1 cellular context compared by ENCODE assay signal in the genomic region with DNA sequence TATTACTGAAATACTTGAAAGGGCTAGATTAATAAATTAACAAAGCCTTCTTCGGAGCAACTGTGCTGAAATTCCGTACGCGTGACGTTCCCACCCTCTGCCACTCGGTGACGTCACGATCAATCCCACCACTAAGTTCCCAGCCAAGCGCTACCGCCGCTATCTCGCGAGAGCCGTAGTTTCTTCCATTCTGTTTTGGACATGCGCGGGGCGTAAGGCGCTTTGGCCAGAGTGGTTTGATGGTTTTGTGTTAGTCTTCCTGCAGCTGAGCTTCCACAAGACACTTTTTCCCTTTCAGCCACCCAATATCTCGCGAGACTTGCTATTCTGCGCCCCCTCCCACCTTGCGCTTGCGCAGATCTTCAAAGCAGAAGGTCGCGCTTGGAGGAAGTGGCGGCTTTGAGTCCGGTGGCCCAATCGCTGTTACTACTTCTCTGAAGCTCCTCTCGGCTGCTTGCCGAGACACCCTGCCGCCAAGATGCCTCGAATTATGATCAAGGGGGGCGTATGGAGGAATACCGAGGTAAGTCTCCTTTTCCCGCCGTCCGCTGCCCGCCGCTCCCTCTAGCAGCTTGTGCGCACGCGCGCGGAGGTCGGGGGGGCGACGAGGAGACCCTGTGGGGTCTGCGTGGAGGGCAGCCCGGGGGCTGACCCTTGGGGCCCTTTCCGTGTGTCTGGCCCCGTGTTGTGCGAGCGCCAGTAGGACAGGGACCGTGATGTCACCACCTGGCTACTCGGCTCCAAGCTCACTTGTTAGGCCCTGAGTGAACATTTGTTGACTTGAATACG.
TF ChIP-seq lines count a peak whose summit lies in the region.

Gene CDC5L, plus strand, starts transcription at position 361 of the 789 bp plus-strand sequence. Its CDS starts 118 bp downstream, at position 479.

TF ChIP-seq in WTC11, 78 proteins besides CTCF, POLR2A, EP300 and RAD21 (continued from another document and continues in another):
- no peak for TF ChIP-seq TCF7 (CRISPR knock-in tag; IDR thresholded peaks at IDR 0.05; ENCODE audit: low read depth)
- TF ChIP-seq, protein P1, sequence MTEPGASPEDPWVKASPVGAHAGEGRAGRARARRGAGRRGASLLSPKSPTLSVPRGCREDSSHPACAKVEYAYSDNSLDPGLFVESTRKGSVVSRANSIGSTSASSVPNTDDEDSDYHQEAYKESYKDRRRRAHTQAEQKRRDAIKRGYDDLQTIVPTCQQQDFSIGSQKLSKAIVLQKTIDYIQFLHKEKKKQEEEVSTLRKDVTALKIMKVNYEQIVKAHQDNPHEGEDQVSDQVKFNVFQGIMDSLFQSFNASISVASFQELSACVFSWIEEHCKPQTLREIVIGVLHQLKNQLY (CRISPR knock-in tag; IDR thresholded peaks at IDR 0.05) = no peak
- TF ChIP-seq ZNF121 (CRISPR knock-in tag; IDR thresholded peaks at IDR 0.05) = no peak
- TF ChIP-seq, protein P2, sequence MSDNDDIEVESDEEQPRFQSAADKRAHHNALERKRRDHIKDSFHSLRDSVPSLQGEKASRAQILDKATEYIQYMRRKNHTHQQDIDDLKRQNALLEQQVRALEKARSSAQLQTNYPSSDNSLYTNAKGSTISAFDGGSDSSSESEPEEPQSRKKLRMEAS (CRISPR knock-in tag; IDR thresholded peaks at IDR 0.05) = peak; percentile 79
- TF ChIP-seq ETV6 (CRISPR knock-in tag; IDR thresholded peaks at IDR 0.05) = peak; percentile 54; the same call in 1 of the 2 replicates
- TF ChIP-seq, protein P3, sequence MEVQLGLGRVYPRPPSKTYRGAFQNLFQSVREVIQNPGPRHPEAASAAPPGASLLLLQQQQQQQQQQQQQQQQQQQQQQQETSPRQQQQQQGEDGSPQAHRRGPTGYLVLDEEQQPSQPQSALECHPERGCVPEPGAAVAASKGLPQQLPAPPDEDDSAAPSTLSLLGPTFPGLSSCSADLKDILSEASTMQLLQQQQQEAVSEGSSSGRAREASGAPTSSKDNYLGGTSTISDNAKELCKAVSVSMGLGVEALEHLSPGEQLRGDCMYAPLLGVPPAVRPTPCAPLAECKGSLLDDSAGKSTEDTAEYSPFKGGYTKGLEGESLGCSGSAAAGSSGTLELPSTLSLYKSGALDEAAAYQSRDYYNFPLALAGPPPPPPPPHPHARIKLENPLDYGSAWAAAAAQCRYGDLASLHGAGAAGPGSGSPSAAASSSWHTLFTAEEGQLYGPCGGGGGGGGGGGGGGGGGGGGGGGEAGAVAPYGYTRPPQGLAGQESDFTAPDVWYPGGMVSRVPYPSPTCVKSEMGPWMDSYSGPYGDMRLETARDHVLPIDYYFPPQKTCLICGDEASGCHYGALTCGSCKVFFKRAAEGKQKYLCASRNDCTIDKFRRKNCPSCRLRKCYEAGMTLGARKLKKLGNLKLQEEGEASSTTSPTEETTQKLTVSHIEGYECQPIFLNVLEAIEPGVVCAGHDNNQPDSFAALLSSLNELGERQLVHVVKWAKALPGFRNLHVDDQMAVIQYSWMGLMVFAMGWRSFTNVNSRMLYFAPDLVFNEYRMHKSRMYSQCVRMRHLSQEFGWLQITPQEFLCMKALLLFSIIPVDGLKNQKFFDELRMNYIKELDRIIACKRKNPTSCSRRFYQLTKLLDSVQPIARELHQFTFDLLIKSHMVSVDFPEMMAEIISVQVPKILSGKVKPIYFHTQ (CRISPR knock-in tag; IDR thresholded peaks at IDR 0.05) = no peak
- 0 out of 2 replicates have a peak, but pooled peaks have one; percentile 17 for TF ChIP-seq E2F1 (CRISPR knock-in tag; IDR thresholded peaks at IDR 0.05)
- TF ChIP-seq SMAD4 (CRISPR knock-in tag; IDR thresholded peaks at IDR 0.05) = no peak
- 0 out of 2 replicates have a peak, but pooled peaks have one; percentile 37 for TF ChIP-seq SP1 (CRISPR knock-in tag; conservative IDR thresholded peaks at IDR 0.05)
- no peak for TF ChIP-seq OVOL2 (CRISPR knock-in tag; IDR thresholded peaks at IDR 0.05; ENCODE audit: borderline replicate concordance)
- TF ChIP-seq, protein P4, sequence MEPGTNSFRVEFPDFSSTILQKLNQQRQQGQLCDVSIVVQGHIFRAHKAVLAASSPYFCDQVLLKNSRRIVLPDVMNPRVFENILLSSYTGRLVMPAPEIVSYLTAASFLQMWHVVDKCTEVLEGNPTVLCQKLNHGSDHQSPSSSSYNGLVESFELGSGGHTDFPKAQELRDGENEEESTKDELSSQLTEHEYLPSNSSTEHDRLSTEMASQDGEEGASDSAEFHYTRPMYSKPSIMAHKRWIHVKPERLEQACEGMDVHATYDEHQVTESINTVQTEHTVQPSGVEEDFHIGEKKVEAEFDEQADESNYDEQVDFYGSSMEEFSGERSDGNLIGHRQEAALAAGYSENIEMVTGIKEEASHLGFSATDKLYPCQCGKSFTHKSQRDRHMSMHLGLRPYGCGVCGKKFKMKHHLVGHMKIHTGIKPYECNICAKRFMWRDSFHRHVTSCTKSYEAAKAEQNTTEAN (CRISPR knock-in tag; IDR thresholded peaks at IDR 0.05) = no peak
- no peak for TF ChIP-seq SOX15 (CRISPR knock-in tag; IDR thresholded peaks at IDR 0.05)
- TF ChIP-seq FOXK1 (CRISPR knock-in tag; IDR thresholded peaks at IDR 0.05) = peak; percentile 22; the same call in 1 of the 2 replicates
- no peak for TF ChIP-seq ZNF416 (CRISPR knock-in tag; IDR thresholded peaks at IDR 0.05)
- peak; percentile 58; the same call in 1 of the 2 replicates for TF ChIP-seq IRF1 (CRISPR knock-in tag; IDR thresholded peaks at IDR 0.05)
- TF ChIP-seq RORB (CRISPR knock-in tag; IDR thresholded peaks at IDR 0.05) = no peak
- TF ChIP-seq AFF4 (CRISPR knock-in tag; IDR thresholded peaks at IDR 0.05; ENCODE audit: borderline replicate concordance) = no peak
- TF ChIP-seq, protein P5, sequence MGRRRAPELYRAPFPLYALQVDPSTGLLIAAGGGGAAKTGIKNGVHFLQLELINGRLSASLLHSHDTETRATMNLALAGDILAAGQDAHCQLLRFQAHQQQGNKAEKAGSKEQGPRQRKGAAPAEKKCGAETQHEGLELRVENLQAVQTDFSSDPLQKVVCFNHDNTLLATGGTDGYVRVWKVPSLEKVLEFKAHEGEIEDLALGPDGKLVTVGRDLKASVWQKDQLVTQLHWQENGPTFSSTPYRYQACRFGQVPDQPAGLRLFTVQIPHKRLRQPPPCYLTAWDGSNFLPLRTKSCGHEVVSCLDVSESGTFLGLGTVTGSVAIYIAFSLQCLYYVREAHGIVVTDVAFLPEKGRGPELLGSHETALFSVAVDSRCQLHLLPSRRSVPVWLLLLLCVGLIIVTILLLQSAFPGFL (CRISPR knock-in tag; IDR thresholded peaks at IDR 0.05; ENCODE audit: borderline replicate concordance) = 0 out of 2 replicates have a peak, but pooled peaks have one; percentile 26
- TF ChIP-seq ATF1 (CRISPR knock-in tag; IDR thresholded peaks at IDR 0.05) = no peak
- TF ChIP-seq SMAD3 (CRISPR knock-in tag; IDR thresholded peaks at IDR 0.05; ENCODE audit: borderline replicate concordance) = peak; percentile 50; the same call in 1 of the 2 replicates
- no peak for TF ChIP-seq ESRRA (CRISPR knock-in tag; IDR thresholded peaks at IDR 0.05; ENCODE audit: borderline replicate concordance)
- TF ChIP-seq, protein P6, sequence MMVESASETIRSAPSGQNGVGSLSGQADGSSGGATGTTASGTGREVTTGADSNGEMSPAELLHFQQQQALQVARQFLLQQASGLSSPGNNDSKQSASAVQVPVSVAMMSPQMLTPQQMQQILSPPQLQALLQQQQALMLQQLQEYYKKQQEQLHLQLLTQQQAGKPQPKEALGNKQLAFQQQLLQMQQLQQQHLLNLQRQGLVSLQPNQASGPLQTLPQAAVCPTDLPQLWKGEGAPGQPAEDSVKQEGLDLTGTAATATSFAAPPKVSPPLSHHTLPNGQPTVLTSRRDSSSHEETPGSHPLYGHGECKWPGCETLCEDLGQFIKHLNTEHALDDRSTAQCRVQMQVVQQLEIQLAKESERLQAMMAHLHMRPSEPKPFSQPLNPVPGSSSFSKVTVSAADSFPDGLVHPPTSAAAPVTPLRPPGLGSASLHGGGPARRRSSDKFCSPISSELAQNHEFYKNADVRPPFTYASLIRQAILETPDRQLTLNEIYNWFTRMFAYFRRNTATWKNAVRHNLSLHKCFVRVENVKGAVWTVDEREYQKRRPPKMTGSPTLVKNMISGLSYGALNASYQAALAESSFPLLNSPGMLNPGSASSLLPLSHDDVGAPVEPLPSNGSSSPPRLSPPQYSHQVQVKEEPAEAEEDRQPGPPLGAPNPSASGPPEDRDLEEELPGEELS (CRISPR knock-in tag; IDR thresholded peaks at IDR 0.05) = peak; percentile 58; the same call in 1 of the 2 replicates
- TF ChIP-seq, protein P7, sequence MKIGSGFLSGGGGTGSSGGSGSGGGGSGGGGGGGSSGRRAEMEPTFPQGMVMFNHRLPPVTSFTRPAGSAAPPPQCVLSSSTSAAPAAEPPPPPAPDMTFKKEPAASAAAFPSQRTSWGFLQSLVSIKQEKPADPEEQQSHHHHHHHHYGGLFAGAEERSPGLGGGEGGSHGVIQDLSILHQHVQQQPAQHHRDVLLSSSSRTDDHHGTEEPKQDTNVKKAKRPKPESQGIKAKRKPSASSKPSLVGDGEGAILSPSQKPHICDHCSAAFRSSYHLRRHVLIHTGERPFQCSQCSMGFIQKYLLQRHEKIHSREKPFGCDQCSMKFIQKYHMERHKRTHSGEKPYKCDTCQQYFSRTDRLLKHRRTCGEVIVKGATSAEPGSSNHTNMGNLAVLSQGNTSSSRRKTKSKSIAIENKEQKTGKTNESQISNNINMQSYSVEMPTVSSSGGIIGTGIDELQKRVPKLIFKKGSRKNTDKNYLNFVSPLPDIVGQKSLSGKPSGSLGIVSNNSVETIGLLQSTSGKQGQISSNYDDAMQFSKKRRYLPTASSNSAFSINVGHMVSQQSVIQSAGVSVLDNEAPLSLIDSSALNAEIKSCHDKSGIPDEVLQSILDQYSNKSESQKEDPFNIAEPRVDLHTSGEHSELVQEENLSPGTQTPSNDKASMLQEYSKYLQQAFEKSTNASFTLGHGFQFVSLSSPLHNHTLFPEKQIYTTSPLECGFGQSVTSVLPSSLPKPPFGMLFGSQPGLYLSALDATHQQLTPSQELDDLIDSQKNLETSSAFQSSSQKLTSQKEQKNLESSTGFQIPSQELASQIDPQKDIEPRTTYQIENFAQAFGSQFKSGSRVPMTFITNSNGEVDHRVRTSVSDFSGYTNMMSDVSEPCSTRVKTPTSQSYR (CRISPR knock-in tag; IDR thresholded peaks at IDR 0.05) = peak; percentile 44; the same call in 1 of the 2 replicates
- no peak for TF ChIP-seq PRRX2 (CRISPR knock-in tag; IDR thresholded peaks at IDR 0.05)
- TF ChIP-seq JAZF1 (CRISPR knock-in tag; IDR thresholded peaks at IDR 0.05) = no peak
- TF ChIP-seq USF1 (CRISPR knock-in tag; IDR thresholded peaks at IDR 0.05) = peak; percentile 20
- no peak for TF ChIP-seq ELF4 (CRISPR knock-in tag; IDR thresholded peaks at IDR 0.05; ENCODE audit: low read depth)
- TF ChIP-seq ZNF425 (CRISPR knock-in tag; conservative IDR thresholded peaks at IDR 0.05) = no peak
